In genomic region chrX:154123241-154124219, GRCh38 we compare ENCODE assay signal across 8 cellular contexts. TPM values are rescaled to one million over a fixed set of nuclear protein-coding genes. Genes with fewer than 3 reads are reported as not detected.
DNase-seq lines count a peak whose midpoint lies in the region; ATAC-seq and TF ChIP-seq lines count a peak whose summit lies in the region.

No MANE protein-coding gene starts in this region.

- H3K9me3 Mint-ChIP-seq in CD4-positive, alpha-beta T cell: no peaks in the 10 kb centered on the region
- H3K9me3 Mint-ChIP-seq in activated CD4-positive, alpha-beta memory T cell treated with anti-CD3 and anti-CD28 coated beads for 36 hours: no peaks in the 10 kb centered on the region

- peak in 5 of 10 experiments; percentile 9 to 23 (median 15) for DNase-seq in CD4-positive, alpha-beta T cell
- peak; percentile 47 for DNase-seq in activated CD4-positive, alpha-beta memory T cell treated with anti-CD3 and anti-CD28 coated beads for 36 hours
- DNase-seq in left lobe of liver (ENCODE audit: low spot score) (no peak), GM10248 (ENCODE audit: extremely low spot score) (no peak)

- intact Hi-C loops in CD4-positive, alpha-beta T cell (cut with DNase I, micrococcal nuclease): no loop called here
- intact Hi-C loops in activated CD4-positive, alpha-beta memory T cell treated with anti-CD3 and anti-CD28 coated beads for 36 hours (cut with micrococcal nuclease): no loop called here

- ATAC-seq in CD4-positive, alpha-beta T cell (ENCODE audit: poor library complexity): peak; percentile 88
- ATAC-seq in left lobe of liver: peak; percentile 53
- no peak for ATAC-seq in HG02970 (IDR thresholded peaks at IDR 0.05; ENCODE audit: low FRiP score, unreplicated experiment)
- ATAC-seq in GM18868 (IDR thresholded peaks at IDR 0.05; ENCODE audit: unreplicated experiment): no peak
- no peak for ATAC-seq in GM18867 (IDR thresholded peaks at IDR 0.05; ENCODE audit: unreplicated experiment)

- CTCF ChIA-PET in CD4-positive, alpha-beta T cell (lab: Charles Lee): interaction anchor here (0.9 to 1.5 kb wide), 4 partner anchors 12 to 23 kb away, joined by 3 to 5 read pairs (median 4); no protein-coding TSS in a partner anchor
- CTCF ChIA-PET in activated CD4-positive, alpha-beta memory T cell treated with anti-CD3 and anti-CD28 coated beads for 36 hours (lab: Charles Lee): interaction anchor here (0.9 to 1.2 kb wide), 2 partner anchors 12 kb away, joined by 3 to 5 read pairs; no protein-coding TSS in a partner anchor
- CTCF ChIA-PET in GM10248 (lab: Yijun Ruan, JAX): interaction anchor here (1.3 kb wide), 1 partner anchor 14 kb away, joined by 4 read pairs; no protein-coding TSS in a partner anchor

- no peaks in the 10 kb centered on the region for H3K36me3 Mint-ChIP-seq in CD4-positive, alpha-beta T cell (ENCODE audit: low read depth)
- H3K36me3 Mint-ChIP-seq in activated CD4-positive, alpha-beta memory T cell treated with anti-CD3 and anti-CD28 coated beads for 36 hours: no peaks in the 10 kb centered on the region

- no peak for TF ChIP-seq CTCF in CD4-positive, alpha-beta T cell (IDR thresholded peaks at IDR 0.05)
- TF ChIP-seq CTCF in GM10248 (IDR thresholded peaks at IDR 0.05; ENCODE audit: control extremely low read depth, extremely low read depth, low read depth, missing control alignments): no peak

- H3K4me3 Mint-ChIP-seq in CD4-positive, alpha-beta T cell: no peak overlapping the region
- no peak overlapping the region for H3K4me3 Mint-ChIP-seq in activated CD4-positive, alpha-beta memory T cell treated with anti-CD3 and anti-CD28 coated beads for 36 hours

- POLR2A ChIA-PET in CD4-positive, alpha-beta T cell (lab: Charles Lee): interaction anchor here (0.5 to 2.8 kb wide), 5 partner anchors 10 to 152 kb away, joined by 3 to 20 read pairs (median 5); partner anchors contain the start of genes HCFC1 and MECP2
- POLR2A ChIA-PET in activated CD4-positive, alpha-beta memory T cell treated with anti-CD3 and anti-CD28 coated beads for 36 hours (lab: Charles Lee): interaction anchor here (0.9 to 1.2 kb wide), 2 partner anchors 25 to 103 kb away, joined by 3 to 7 read pairs; no protein-coding TSS in a partner anchor
- POLR2A ChIA-PET in GM10248 (lab: Yijun Ruan, JAX): no interaction called here

- no peaks in the 10 kb centered on the region for H3K27me3 ChIP-seq in CD4-positive, alpha-beta T cell (ENCODE audit: control insufficient read depth, insufficient read depth, low read length)

- no peaks in the 10 kb centered on the region for H3K36me3 ChIP-seq in KOPT-K1 (ENCODE audit: insufficient read depth, low read length)

- peak overlapping the region; percentile 4 for H3K27ac Mint-ChIP-seq in CD4-positive, alpha-beta T cell
- H3K27ac Mint-ChIP-seq in activated CD4-positive, alpha-beta memory T cell treated with anti-CD3 and anti-CD28 coated beads for 36 hours: peak overlapping the region; percentile 35

- no peaks in the 10 kb centered on the region for H3K9me3 ChIP-seq in CD4-positive, alpha-beta T cell (ENCODE audit: control insufficient read depth, low read length)
- no peaks in the 10 kb centered on the region for H3K9me3 ChIP-seq in KOPT-K1 (ENCODE audit: insufficient read depth, low read length, poor library complexity, severe bottlenecking)

- H3K27ac ChIP-seq in CD4-positive, alpha-beta T cell (ENCODE audit: low read depth, low read length): no peak overlapping the region
- peak overlapping the region; percentile 9 for H3K27ac ChIP-seq in KOPT-K1 (ENCODE audit: low read depth, low read length, poor library complexity, severe bottlenecking)

- H3K27me3 Mint-ChIP-seq in CD4-positive, alpha-beta T cell: no peaks in the 10 kb centered on the region
- H3K27me3 Mint-ChIP-seq in activated CD4-positive, alpha-beta memory T cell treated with anti-CD3 and anti-CD28 coated beads for 36 hours: no peaks in the 10 kb centered on the region

- H3K4me1 Mint-ChIP-seq in CD4-positive, alpha-beta T cell (ENCODE audit: low read depth): peaks cover 29% of the 10 kb centered on the region
- peaks cover 12% of the 10 kb centered on the region for H3K4me1 Mint-ChIP-seq in activated CD4-positive, alpha-beta memory T cell treated with anti-CD3 and anti-CD28 coated beads for 36 hours (ENCODE audit: low read depth)

RNA-seq across cellular contexts. Expression of gene OPN1LW, which starts 20.5 kb away (rescaled TPM):
- not detected for total RNA-seq in CD4-positive, alpha-beta T cell
- not detected for total RNA-seq in activated CD4-positive, alpha-beta memory T cell treated with anti-CD3 and anti-CD28 coated beads for 36 hours
- not detected for total RNA-seq in left lobe of liver

RNA-seq across cellular contexts. Expression of gene MECP2, which starts 26.0 kb away (rescaled TPM):
- total RNA-seq in CD4-positive, alpha-beta T cell: 100 to 1,000 TPM; 120 to 133 TPM
- 10 to 100 TPM; 50.8 to 51.0 TPM for total RNA-seq in activated CD4-positive, alpha-beta memory T cell treated with anti-CD3 and anti-CD28 coated beads for 36 hours
- 13.9 TPM for total RNA-seq in left lobe of liver

RNA-seq across cellular contexts. Expression of gene OPN1MW, which starts 58.9 kb away (rescaled TPM):
- not detected for total RNA-seq in CD4-positive, alpha-beta T cell
- total RNA-seq in activated CD4-positive, alpha-beta memory T cell treated with anti-CD3 and anti-CD28 coated beads for 36 hours: not detected
- total RNA-seq in left lobe of liver: not detected

Comparison
In these comparisons a context has a peak if more than half of its experiments do, and no peak if none do; other contexts are left out.
1. ATAC-seq: peak in CD4-positive, alpha-beta T cell (single experiment) and left lobe of liver (single experiment); none in HG02970 (single experiment), GM18868 (single experiment) and GM18867 (single experiment).